Comparison of ENCODE assay signal across 7 cellular contexts in genomic region chr3:123447749-123448502, GRCh38. TPM values are rescaled to one million over a fixed set of nuclear protein-coding genes. Genes with fewer than 3 reads are reported as not detected.
DNase-seq lines count a peak whose midpoint lies in the region; ATAC-seq and TF ChIP-seq lines count a peak whose summit lies in the region.

No MANE protein-coding gene starts in this region.

- H3K27me3 Mint-ChIP-seq in GM23338 (ENCODE audit: insufficient read depth, low read depth, poor library complexity) (peaks cover 37% of the 10 kb centered on the region), endothelial cell (ENCODE audit: unreplicated experiment) (peaks cover 13% of the 10 kb centered on the region), neural progenitor cell (ENCODE audit: insufficient read depth, low read depth) (peaks cover 40% of the 10 kb centered on the region)

- H3K27me3 ChIP-seq in GM23338 (ENCODE audit: insufficient read depth), result peaks cover 46% of the 10 kb centered on the region
- peaks cover 87% of the 10 kb centered on the region for H3K27me3 ChIP-seq in neural progenitor cell
- H3K27me3 ChIP-seq in aorta (ENCODE audit: control insufficient read depth in 1 of 2, insufficient read depth in 2 of 2, low read length in 1 of 2), result no peaks in the 10 kb centered on the region

- H2AFZ ChIP-seq in GM23338 (peak overlapping the region; percentile 86), neural progenitor cell (replicated peaks) (peak overlapping the region; percentile 99)

- H3K4me1 ChIP-seq in GM23338 (ENCODE audit: insufficient read depth) (peaks cover 14% of the 10 kb centered on the region; the same call in 1 of the 2 replicates), neural progenitor cell (peaks cover 8% of the 10 kb centered on the region), aorta (ENCODE audit: control insufficient read depth in 1 of 2, insufficient read depth in 2 of 2, low read length in 2 of 2) (no peaks in the 10 kb centered on the region)

- H3K4me2 ChIP-seq in GM23338, result peak overlapping the region; percentile 96
- peak overlapping the region; percentile 87 for H3K4me2 ChIP-seq in neural progenitor cell

- no peaks in the 10 kb centered on the region; the same call in 1 of the 3 replicates for H3K9me3 Mint-ChIP-seq in GM23338
- H3K9me3 Mint-ChIP-seq in endothelial cell (ENCODE audit: unreplicated experiment), result no peaks in the 10 kb centered on the region
- H3K9me3 Mint-ChIP-seq in neural progenitor cell, result peaks cover 3% of the 10 kb centered on the region

- H3K27ac Mint-ChIP-seq in GM23338 (no peak overlapping the region), endothelial cell (ENCODE audit: unreplicated experiment) (no peak overlapping the region), neural progenitor cell (no peak overlapping the region)

- intact Hi-C loops in aorta (cut with DNase I), result loop anchor here (5.0 to 10.0 kb wide), 5 partner anchors 46 to 116 kb away; no protein-coding TSS in a partner anchor

- no peak overlapping the region for H3K9ac ChIP-seq in neural progenitor cell

- H3F3A ChIP-seq in GM23338 (replicated peaks; ENCODE audit: low read depth), result no peaks in the 10 kb centered on the region; the same call in 1 of the 2 replicates
- H3F3A ChIP-seq in neural progenitor cell (ENCODE audit: low read depth), result peaks cover 20% of the 10 kb centered on the region

- H3K9me3 ChIP-seq in neural progenitor cell (ENCODE audit: low read depth) (no peaks in the 10 kb centered on the region), aorta (ENCODE audit: control insufficient read depth, low read length) (no peaks in the 10 kb centered on the region)

- H3K4me3 Mint-ChIP-seq in GM23338 (no peak overlapping the region), endothelial cell (ENCODE audit: unreplicated experiment) (no peak overlapping the region), neural progenitor cell (peak overlapping the region; percentile 57)

- peak in 1 of 2 experiments; percentile 62; a peak in 2 of 4 replicates for TF ChIP-seq CTCF in GM23338 (conservative IDR thresholded peaks at IDR 0.05; ENCODE audit: low read depth in 2 of 2)
- no peak for TF ChIP-seq CTCF in endothelial cell (IDR thresholded peaks at IDR 0.05; ENCODE audit: unreplicated experiment)
- peak; percentile 35 for TF ChIP-seq CTCF in neural progenitor cell (IDR thresholded peaks at IDR 0.05)

- H3K4me3 ChIP-seq in GM23338 (peak overlapping the region; percentile 75), neural progenitor cell (peak overlapping the region; percentile 85), aorta (ENCODE audit: low read length in 2 of 2) (peak overlapping the region; percentile 59 to 87)

- H4K20me1 ChIP-seq in GM23338 (replicated peaks; ENCODE audit: insufficient read depth) (0 out of 2 replicates have a peak, but pooled peaks cover 10% of the 10 kb centered on the region), neural progenitor cell (ENCODE audit: low read depth) (peaks cover 5% of the 10 kb centered on the region)

- ATAC-seq in GM23338 (peak; percentile 41), aorta (ENCODE audit: low FRiP score) (peak; percentile 2), GM21528 (IDR thresholded peaks at IDR 0.05; ENCODE audit: low FRiP score, unreplicated experiment) (no peak), GM18907 (IDR thresholded peaks at IDR 0.05; ENCODE audit: unreplicated experiment) (no peak)

- H3K27ac ChIP-seq in GM23338 (ENCODE audit: low read depth) (no peak overlapping the region), neural progenitor cell (no peak overlapping the region), aorta (ENCODE audit: low read depth in 1 of 2, low read length in 2 of 2) (peak overlapping the region; percentile 3 to 62)

- H3K36me3 ChIP-seq in GM23338 (ENCODE audit: insufficient read depth) (no peaks in the 10 kb centered on the region), neural progenitor cell (no peaks in the 10 kb centered on the region), aorta (ENCODE audit: control insufficient read depth in 1 of 2, insufficient read depth in 2 of 2, low read length in 1 of 2) (no peaks in the 10 kb centered on the region)

- H3K4me1 Mint-ChIP-seq in GM23338 (peaks cover 28% of the 10 kb centered on the region), endothelial cell (ENCODE audit: unreplicated experiment) (peaks cover 7% of the 10 kb centered on the region), neural progenitor cell (peaks cover 12% of the 10 kb centered on the region)

- WGBS in aorta, 2 donors, result 2 to 6% methylated on average over 65 to 106 of the region's 106 CpGs

- DNase-seq in GM23338 (ENCODE audit: low spot score) (peak; percentile 81), endothelial cell (ENCODE audit: low spot score) (peak; percentile 76), neural progenitor cell (ENCODE audit: low spot score) (peak; percentile 82), aorta (peak; percentile 50 to 83)
- peak in 3 of 4 experiments; percentile 3 to 8 (median 5) for DNase-seq in activated CD4-positive, CD25-positive, alpha-beta regulatory T cell (lab: John Stamatoyannopoulos, UW)

- no peaks in the 10 kb centered on the region for H3K79me2 ChIP-seq in GM23338 (replicated peaks; ENCODE audit: insufficient read depth)
- H3K79me2 ChIP-seq in neural progenitor cell (ENCODE audit: low read depth), result no peaks in the 10 kb centered on the region

- no peaks in the 10 kb centered on the region for H3K9me2 ChIP-seq in GM23338 (ENCODE audit: insufficient read depth)

- H3K36me3 Mint-ChIP-seq in GM23338 (ENCODE audit: low read depth), result peaks cover 3% of the 10 kb centered on the region; the same call in 1 of the 3 replicates
- peaks cover 4% of the 10 kb centered on the region for H3K36me3 Mint-ChIP-seq in endothelial cell (ENCODE audit: low read depth, unreplicated experiment)
- peaks cover 3% of the 10 kb centered on the region for H3K36me3 Mint-ChIP-seq in neural progenitor cell

TF ChIP-seq in GM23338, 12 proteins besides CTCF, POLR2A, EP300 and RAD21 (continues in another document):
- TF ChIP-seq STAT1 (IDR thresholded peaks at IDR 0.05; ENCODE audit: unreplicated experiment) (no peak), EZH2 (IDR thresholded peaks at IDR 0.05; ENCODE audit: low read depth, unreplicated experiment) (no peak), ETS1 (IDR thresholded peaks at IDR 0.05) (no peak), REST (IDR thresholded peaks at IDR 0.05; ENCODE audit: unreplicated experiment) (no peak)

RNA-seq across cellular contexts. Expression of gene ADCY5, which starts 1.0 kb away (rescaled TPM):
- 10.2 and 10.3 TPM in 2 replicates for total RNA-seq in GM23338 (2014; rRNA removed; shearing (Covaris generic))
- polyA plus RNA-seq in GM23338 (2016; fragmentation: Nextera tagmentation; extraction: Ambion mirVana) (2.4 and 3.5 TPM in 2 replicates), aorta (10 to 100 TPM in 1 of 2 donors, 1 to 10 TPM in 1; 6.6 to 16.3 TPM)
- total RNA-seq in endothelial cell (ENCODE audit: unreplicated experiment) (1.0 TPM), neural progenitor cell (ENCODE audit: low replicate concordance) (1.0 and 1.6 TPM in 2 replicates), aorta (10 to 100 TPM; 65.5 to 72.7 TPM)

Comparison
In these comparisons a context has a peak if more than half of its experiments do, and no peak if none do; other contexts are left out.
1. ATAC-seq: peak in GM23338 (single experiment) and aorta (single experiment); none in GM21528 (single experiment) and GM18907 (single experiment).
2. DNase-seq: peak in every context shown above with its lines; median percentile 82 in neural progenitor cell; 81 in GM23338; 76 in endothelial cell; 66 in aorta; 5 in activated CD4-positive, CD25-positive, alpha-beta regulatory T cell.
3. H3K27ac ChIP-seq: peak in aorta (2 of 2); none in GM23338 (single experiment) and neural progenitor cell (single experiment).
4. Peak in every context shown above with its lines, with median percentiles within 50 percentile points of each other: H3K4me3 ChIP-seq.